Comparison of ENCODE assay signal across 16 cellular contexts in genomic region chr16:50765246-50765645, GRCh38. TPM values are rescaled to one million over a fixed set of nuclear protein-coding genes. Genes with fewer than 3 reads are reported as not detected.
DNase-seq lines count a peak whose midpoint lies in the region; ATAC-seq and TF ChIP-seq lines count a peak whose summit lies in the region.
"Had no signal": no experiment of that assay in that cellular context is flagged by ENCODE, and none has a peak within 500 bp of the region (broad histone marks: within the 10 kb centered on the region; RNA-seq: fewer than 3 reads in every experiment).

No MANE protein-coding gene starts in this region.

- peak in 1 of 2 donors; percentile 65 for ATAC-seq in natural killer cell treated with Interleukin-12 subunit alpha and Interleukin-12 subunit beta and Interleukin-15 and Interleukin-18, amount 100 ng/mL, for 72 hours
- ATAC-seq in natural killer cell: no peak
- ATAC-seq: GM12878 had no signal

- H3K4me1 ChIP-seq in colonic mucosa: no peaks in the 10 kb centered on the region

- peaks cover 85% of the 10 kb centered on the region for H3K36me3 Mint-ChIP-seq in activated CD4-positive, alpha-beta T cell treated with anti-CD3 and anti-CD28 coated beads, Interleukin-2, amount 10 ng/mL, durations not matched to agents 24 days and 14 days (ENCODE audit: low read depth)
- peaks cover 86% of the 10 kb centered on the region for H3K36me3 Mint-ChIP-seq in activated CD4-positive, alpha-beta T cell treated with anti-CD3 and anti-CD28 coated beads, Interleukin-2, amount 10 ng/mL, durations not matched to agents 7 days and 5 days (ENCODE audit: low read depth)
- peaks cover 46% of the 10 kb centered on the region for H3K36me3 Mint-ChIP-seq in natural killer cell treated with Interleukin-12 subunit alpha and Interleukin-12 subunit beta and Interleukin-15 and Interleukin-18, amount 100 ng/mL, for 72 hours
- peaks cover 30% of the 10 kb centered on the region for H3K36me3 Mint-ChIP-seq in natural killer cell
- H3K36me3 Mint-ChIP-seq in activated naive CD8-positive, alpha-beta T cell: peaks cover 38% of the 10 kb centered on the region

- DNase-seq in activated CD4-positive, alpha-beta T cell treated with anti-CD3 and anti-CD28 coated beads, Interleukin-2, amount 10 ng/mL, durations not matched to agents 24 days and 14 days: no peak
- DNase-seq in activated CD4-positive, alpha-beta T cell treated with anti-CD3 and anti-CD28 coated beads, Interleukin-2, amount 10 ng/mL, durations not matched to agents 7 days and 5 days: no peak
- DNase-seq in natural killer cell treated with Interleukin-12 subunit alpha and Interleukin-12 subunit beta and Interleukin-15 and Interleukin-18, amount 100 ng/mL, for 72 hours (ENCODE audit: low spot score): no peak
- DNase-seq in natural killer cell (no peak), LoVo (ENCODE audit: low spot score) (no peak), colonic mucosa (no peak), dorsolateral prefrontal cortex (no peak)
- DNase-seq: GDM1, IMR-90, MM.1S, NCI-H1092 treated with DMSO at 0.1 percent for 48 hours, NCI-H2081 treated with DMSO at 0.1 percent for 48 hours, NCI-H524 had no signal

- H3K9me3 Mint-ChIP-seq in activated CD4-positive, alpha-beta T cell treated with anti-CD3 and anti-CD28 coated beads, Interleukin-2, amount 10 ng/mL, durations not matched to agents 24 days and 14 days: peaks cover 12% of the 10 kb centered on the region
- H3K9me3 Mint-ChIP-seq in activated CD4-positive, alpha-beta T cell treated with anti-CD3 and anti-CD28 coated beads, Interleukin-2, amount 10 ng/mL, durations not matched to agents 7 days and 5 days: peaks cover 29% of the 10 kb centered on the region
- peaks cover 6% of the 10 kb centered on the region for H3K9me3 Mint-ChIP-seq in natural killer cell treated with Interleukin-12 subunit alpha and Interleukin-12 subunit beta and Interleukin-15 and Interleukin-18, amount 100 ng/mL, for 72 hours
- peaks cover 0 to 6% of the 10 kb centered on the region in 2 donors for H3K9me3 Mint-ChIP-seq in natural killer cell
- peaks cover 9% of the 10 kb centered on the region for H3K9me3 Mint-ChIP-seq in activated naive CD8-positive, alpha-beta T cell (ENCODE audit: low read depth)

- CTCF ChIA-PET in activated CD4-positive, alpha-beta T cell treated with anti-CD3 and anti-CD28 coated beads, Interleukin-2, amount 10 ng/mL, durations not matched to agents 7 days and 5 days (lab: Charles Lee): interaction anchor here (0.6 to 1.7 kb wide), 4 partner anchors 14 to 460 kb away, joined by 3 to 5 read pairs (median 4); no protein-coding TSS in a partner anchor

- peak overlapping the region; percentile 39 for H3K4me3 Mint-ChIP-seq in activated CD4-positive, alpha-beta T cell treated with anti-CD3 and anti-CD28 coated beads, Interleukin-2, amount 10 ng/mL, durations not matched to agents 24 days and 14 days
- H3K4me3 Mint-ChIP-seq in activated CD4-positive, alpha-beta T cell treated with anti-CD3 and anti-CD28 coated beads, Interleukin-2, amount 10 ng/mL, durations not matched to agents 7 days and 5 days: no peak overlapping the region
- H3K4me3 Mint-ChIP-seq in natural killer cell treated with Interleukin-12 subunit alpha and Interleukin-12 subunit beta and Interleukin-15 and Interleukin-18, amount 100 ng/mL, for 72 hours: peak overlapping the region; percentile 61
- H3K4me3 Mint-ChIP-seq in natural killer cell: no peak overlapping the region
- H3K4me3 Mint-ChIP-seq in activated naive CD8-positive, alpha-beta T cell: peak overlapping the region; percentile 67

- no peak overlapping the region for H3K9ac ChIP-seq in colonic mucosa (ENCODE audit: low read depth in 2 of 2, low read length in 2 of 2)

- H3K4me3 ChIP-seq in colonic mucosa: no peak overlapping the region
- no peak overlapping the region for H3K4me3 ChIP-seq in dorsolateral prefrontal cortex
- H3K4me3 ChIP-seq: GM12878, HAP-1 had no signal

- TF ChIP-seq CTCF in natural killer cell (IDR thresholded peaks at IDR 0.05): no peak
- no peak for TF ChIP-seq CTCF in colonic mucosa (IDR thresholded peaks at IDR 0.05)
- no peak for TF ChIP-seq CTCF in dorsolateral prefrontal cortex (IDR thresholded peaks at IDR 0.05 in 54 of 56, conservative IDR thresholded peaks at IDR 0.05 in 2 of 56; ENCODE audit: low read depth in 1 of 56, partially characterized antibody in 56 of 56)

- no peaks in the 10 kb centered on the region for H3K36me3 ChIP-seq in colonic mucosa

- H3K9me3 ChIP-seq in colonic mucosa: no peaks in the 10 kb centered on the region

- H3K4me1 Mint-ChIP-seq in activated CD4-positive, alpha-beta T cell treated with anti-CD3 and anti-CD28 coated beads, Interleukin-2, amount 10 ng/mL, durations not matched to agents 24 days and 14 days: peaks cover 62% of the 10 kb centered on the region
- H3K4me1 Mint-ChIP-seq in activated CD4-positive, alpha-beta T cell treated with anti-CD3 and anti-CD28 coated beads, Interleukin-2, amount 10 ng/mL, durations not matched to agents 7 days and 5 days: peaks cover 77% of the 10 kb centered on the region
- peaks cover 63 to 80% of the 10 kb centered on the region in 2 donors for H3K4me1 Mint-ChIP-seq in natural killer cell treated with Interleukin-12 subunit alpha and Interleukin-12 subunit beta and Interleukin-15 and Interleukin-18, amount 100 ng/mL, for 72 hours (ENCODE audit: low read depth in 2 of 2)
- H3K4me1 Mint-ChIP-seq in natural killer cell: peaks cover 85 to 88% of the 10 kb centered on the region in 2 donors
- peaks cover 98% of the 10 kb centered on the region for H3K4me1 Mint-ChIP-seq in activated naive CD8-positive, alpha-beta T cell (ENCODE audit: low read depth)

- POLR2A ChIA-PET in activated CD4-positive, alpha-beta T cell treated with anti-CD3 and anti-CD28 coated beads, Interleukin-2, amount 10 ng/mL, durations not matched to agents 7 days and 5 days (lab: Charles Lee): no interaction called here

- H3K27me3 Mint-ChIP-seq in activated CD4-positive, alpha-beta T cell treated with anti-CD3 and anti-CD28 coated beads, Interleukin-2, amount 10 ng/mL, durations not matched to agents 24 days and 14 days: no peaks in the 10 kb centered on the region
- no peaks in the 10 kb centered on the region for H3K27me3 Mint-ChIP-seq in activated CD4-positive, alpha-beta T cell treated with anti-CD3 and anti-CD28 coated beads, Interleukin-2, amount 10 ng/mL, durations not matched to agents 7 days and 5 days
- no peaks in the 10 kb centered on the region for H3K27me3 Mint-ChIP-seq in natural killer cell treated with Interleukin-12 subunit alpha and Interleukin-12 subunit beta and Interleukin-15 and Interleukin-18, amount 100 ng/mL, for 72 hours
- H3K27me3 Mint-ChIP-seq in natural killer cell (ENCODE audit: low read depth in 2 of 2): no peaks in the 10 kb centered on the region
- H3K27me3 Mint-ChIP-seq in activated naive CD8-positive, alpha-beta T cell: no peaks in the 10 kb centered on the region

- no peaks in the 10 kb centered on the region for H3K27me3 ChIP-seq in colonic mucosa
- H3K27me3 ChIP-seq in dorsolateral prefrontal cortex: no peaks in the 10 kb centered on the region

- H3K27ac Mint-ChIP-seq in activated CD4-positive, alpha-beta T cell treated with anti-CD3 and anti-CD28 coated beads, Interleukin-2, amount 10 ng/mL, durations not matched to agents 24 days and 14 days: peak overlapping the region; percentile 89
- no peak overlapping the region for H3K27ac Mint-ChIP-seq in activated CD4-positive, alpha-beta T cell treated with anti-CD3 and anti-CD28 coated beads, Interleukin-2, amount 10 ng/mL, durations not matched to agents 7 days and 5 days
- peak overlapping the region; percentile 5 to 26 for H3K27ac Mint-ChIP-seq in natural killer cell treated with Interleukin-12 subunit alpha and Interleukin-12 subunit beta and Interleukin-15 and Interleukin-18, amount 100 ng/mL, for 72 hours
- peak overlapping the region in 1 of 2 donors; percentile 34 for H3K27ac Mint-ChIP-seq in natural killer cell
- peak overlapping the region; percentile 86 for H3K27ac Mint-ChIP-seq in activated naive CD8-positive, alpha-beta T cell

- no peak overlapping the region for H3K27ac ChIP-seq in colonic mucosa
- H3K27ac ChIP-seq in dorsolateral prefrontal cortex: no peak overlapping the region

- intact Hi-C loops in activated CD4-positive, alpha-beta T cell treated with anti-CD3 and anti-CD28 coated beads, Interleukin-2, amount 10 ng/mL, durations not matched to agents 24 days and 14 days (cut with micrococcal nuclease): loop anchor here (1.0 to 2.0 kb wide), 2 partner anchors 13 to 18 kb away; no protein-coding TSS in a partner anchor
- intact Hi-C loops in natural killer cell (cut with micrococcal nuclease): no loop called here
- intact Hi-C loops in colonic mucosa (cut with DNase I): no loop called here
- intact Hi-C loops in dorsolateral prefrontal cortex (cut with DNase I): no loop called here

RNA-seq across cellular contexts. Expression of gene CYLD, which starts 23.4 kb away (rescaled TPM):
- 178 TPM in 2 replicates for total RNA-seq in activated CD4-positive, alpha-beta T cell treated with anti-CD3 and anti-CD28 coated beads, Interleukin-2, amount 10 ng/mL, durations not matched to agents 24 days and 14 days
- 100 to 1,000 TPM; 200 to 222 TPM for total RNA-seq in activated CD4-positive, alpha-beta T cell treated with anti-CD3 and anti-CD28 coated beads, Interleukin-2, amount 10 ng/mL, durations not matched to agents 7 days and 5 days
- total RNA-seq in natural killer cell treated with Interleukin-12 subunit alpha and Interleukin-12 subunit beta and Interleukin-15 and Interleukin-18, amount 100 ng/mL, for 72 hours: 100 to 1,000 TPM in 1 of 2 donors, 10 to 100 TPM in 1; 95.4 to 126 TPM
- total RNA-seq in natural killer cell (100 to 1,000 TPM; 227 to 246 (median 236) TPM), colonic mucosa (10 to 100 TPM; 15.8 to 31.5 TPM), dorsolateral prefrontal cortex (100 to 1,000 TPM in 2 of 120 experiments, 10 to 100 TPM in 118; 58.7 to 116 (median 82.7) TPM)

Comparison
In these comparisons a context has a peak if more than half of its experiments do, and no peak if none do; other contexts are left out.
1. H3K4me3 Mint-ChIP-seq: peak in activated CD4-positive, alpha-beta T cell treated with anti-CD3 and anti-CD28 coated beads, Interleukin-2, amount 10 ng/mL, durations not matched to agents 24 days and 14 days (single experiment), natural killer cell treated with Interleukin-12 subunit alpha and Interleukin-12 subunit beta and Interleukin-15 and Interleukin-18, amount 100 ng/mL, for 72 hours (single experiment) and activated naive CD8-positive, alpha-beta T cell (single experiment); none in activated CD4-positive, alpha-beta T cell treated with anti-CD3 and anti-CD28 coated beads, Interleukin-2, amount 10 ng/mL, durations not matched to agents 7 days and 5 days (single experiment) and natural killer cell (single experiment).